19 cellular contexts compared by ENCODE assay signal in the genomic region with DNA sequence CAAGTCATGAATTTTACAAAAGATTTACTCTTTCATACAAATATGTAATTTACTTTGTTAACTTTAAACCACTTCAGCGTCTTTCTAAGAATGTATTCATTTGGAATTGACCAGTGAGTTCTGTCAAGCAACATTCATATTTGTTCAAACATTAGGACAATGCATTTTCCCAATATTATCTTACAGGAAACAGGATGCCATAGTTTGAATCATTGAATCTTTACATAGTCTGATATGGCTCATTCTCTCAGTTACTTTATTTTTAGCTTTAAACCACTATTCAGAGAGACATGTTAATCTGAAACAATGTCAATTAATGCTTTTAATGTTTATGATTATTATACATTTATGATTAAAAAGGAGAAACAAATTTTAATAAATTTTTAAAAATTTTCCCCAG. TPM values are rescaled to one million over a fixed set of nuclear protein-coding genes. Genes with fewer than 3 reads are reported as not detected.
DNase-seq lines count a peak whose midpoint lies in the region; ATAC-seq, FAIRE-seq and TF ChIP-seq lines count a peak whose summit lies in the region.
"Had no signal": no experiment of that assay in that cellular context is flagged by ENCODE, and none has a peak within 500 bp of the region (broad histone marks: within the 10 kb centered on the region; RNA-seq: fewer than 3 reads in every experiment).

No MANE protein-coding gene starts in this region.

- H3K27ac ChIP-seq in PC-3 (ENCODE audit: low read length) (no peak overlapping the region), pancreas (no peak overlapping the region)

- H4K20me1 ChIP-seq in PC-3 (ENCODE audit: low read length) = no peaks in the 10 kb centered on the region

- H2AFZ ChIP-seq in PC-3 (ENCODE audit: low read length) = no peak overlapping the region

- 0 out of 2 replicates have a peak, but pooled peaks cover 3% of the 10 kb centered on the region for H3K4me1 ChIP-seq in PC-3 (ENCODE audit: insufficient read depth, low read length)
- H3K4me1 ChIP-seq in pancreas = no peaks in the 10 kb centered on the region
- H3K4me1 ChIP-seq: BE2C, HAP-1 had no signal

- intact Hi-C loops in PC-3 (cut with micrococcal nuclease) (no loop called here), pancreas (cut with DNase I) (no loop called here)

- H3F3A ChIP-seq in PC-3 (ENCODE audit: low read length, unreplicated experiment) = no peaks in the 10 kb centered on the region

- no peak for TF ChIP-seq CTCF in PC-3 (conservative IDR thresholded peaks at IDR 0.05; ENCODE audit: low read depth, low read length)
- no peak for TF ChIP-seq CTCF in pancreas (IDR thresholded peaks at IDR 0.05)

- WGBS in pancreas, 2 donors = 31 to 43% methylated on average over 1 of the region's 1 CpG

- H3K9me2 ChIP-seq in PC-3 (replicated peaks; ENCODE audit: low read length) = no peaks in the 10 kb centered on the region

- no peak overlapping the region for H3K4me2 ChIP-seq in PC-3 (ENCODE audit: low read length)

- DNase-seq in PC-3 (peak; percentile 4), pancreas (no peak), DMS153 treated with DMSO at 0.1 percent for 48 hours (lab: John Stamatoyannopoulos, UW; ENCODE audit: unreplicated experiment) (no peak), NCI-H1092 (lab: John Stamatoyannopoulos, UW) (no peak)
- DNase-seq: ACHN; BE2C; C1 segment of cervical spinal cord; CD4-positive, CD25-positive, alpha-beta regulatory T cell; CD8-positive, alpha-beta memory T cell; DMS153; DMS79 treated with DMSO at 0.1 percent for 48 hours; GF-D8 had no signal

- CTCF ChIA-PET in PC-3 (lab: Charles Lee) = no interaction called here

- BruUV-seq in PC-3 (replicated peaks; lab: Mats Ljungman, UMichigan) = no TSS peak

- H3K36me3 ChIP-seq in PC-3 (ENCODE audit: low read depth, low read length) (no peaks in the 10 kb centered on the region), pancreas (no peaks in the 10 kb centered on the region)
- H3K36me3 ChIP-seq: BE2C, HAP-1 had no signal

- FAIRE-seq in A204.1 (lab: Jason Lieb, UNC) = peak; percentile 91
- FAIRE-seq in endometrium (lab: Jason Lieb, UNC) = peak; percentile 55
- FAIRE-seq in pancreas (lab: Jason Lieb, UNC) = peak; percentile 37
- FAIRE-seq: GM19239, H1 had no signal

- H3K79me2 ChIP-seq in PC-3 (ENCODE audit: low read length) = no peaks in the 10 kb centered on the region

- no peaks in the 10 kb centered on the region for H3K9me3 ChIP-seq in PC-3 (ENCODE audit: low read length)
- H3K9me3 ChIP-seq in pancreas = no peaks in the 10 kb centered on the region
- H3K9me3 ChIP-seq: BE2C, HAP-1 had no signal

- H3K9ac ChIP-seq in PC-3 (ENCODE audit: low read length) = no peak overlapping the region

- no peaks in the 10 kb centered on the region for H3K27me3 ChIP-seq in PC-3 (ENCODE audit: low read length)
- H3K27me3 ChIP-seq in pancreas = no peaks in the 10 kb centered on the region
- H3K27me3 ChIP-seq: BE2C had no signal

- POLR2A ChIA-PET in PC-3 (lab: Charles Lee; ENCODE audit: unreplicated experiment) = no interaction called here

- peak; percentile 53 for ATAC-seq in PC-3
- no peak for ATAC-seq in pancreas

- no peak overlapping the region for H3K4me3 ChIP-seq in PC-3 (ENCODE audit: low read length)
- no peak overlapping the region for H3K4me3 ChIP-seq in pancreas
- H3K4me3 ChIP-seq: HAP-1 had no signal

RNA-seq across cellular contexts. Expression of gene MEOX2, which starts 21.1 kb away (rescaled TPM):
- not detected in 2 replicates for total RNA-seq in PC-3 (2014; rRNA removed)
- total RNA-seq in pancreas = 1 to 10 TPM in 3 of 6 donors, under 1 TPM in 3; 0.24 to 2.9 (median 0.91) TPM
- polyA plus RNA-seq in pancreas = 1 to 10 TPM; 1.2 to 1.3 TPM
- total RNA-seq: A172; CD4-positive, CD25-positive, alpha-beta regulatory T cell; CD8-positive, alpha-beta memory T cell; HT-29 had no signal
- polyA plus RNA-seq: CD4-positive, CD25-positive, alpha-beta regulatory T cell; CD8-positive, alpha-beta memory T cell had no signal
